Comparison of ENCODE assay signal across 2 cellular contexts in the genomic region with DNA sequence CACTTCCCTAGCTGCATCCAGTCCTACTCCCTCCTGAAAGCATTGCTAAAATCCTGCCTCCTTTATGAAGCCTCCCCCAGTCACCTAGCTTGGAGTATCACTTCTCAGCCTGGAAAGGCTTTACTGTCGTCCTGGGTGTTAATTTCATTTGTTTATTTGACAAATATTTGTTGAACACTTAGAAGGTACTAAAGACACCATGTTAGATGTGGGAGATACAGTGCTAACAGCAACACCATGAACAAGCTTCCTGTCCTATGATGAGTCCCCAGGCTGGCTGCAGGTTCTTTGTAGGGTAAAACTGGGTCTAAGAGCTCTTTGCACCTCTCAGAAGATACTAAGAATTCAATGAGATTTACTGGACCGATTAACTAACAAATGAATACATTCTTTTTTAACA.
TF ChIP-seq lines count a peak whose summit lies in the region.

No MANE protein-coding gene starts in this region.

TF ChIP-seq in IMR-90, 13 proteins besides CTCF, POLR2A, EP300 and RAD21:
- TF ChIP-seq MAZ (IDR thresholded peaks at IDR 0.05; ENCODE audit: borderline replicate concordance, low read depth, low read length), result no peak
- TF ChIP-seq MAFK (IDR thresholded peaks at IDR 0.05; ENCODE audit: low read depth, low read length), result no peak
- TF ChIP-seq MXI1 (IDR thresholded peaks at IDR 0.05; ENCODE audit: borderline replicate concordance, low read depth, low read length), result no peak
- no peak for TF ChIP-seq NFE2L2 (IDR thresholded peaks at IDR 0.05; ENCODE audit: low read depth, low read length)
- TF ChIP-seq, protein P1, sequence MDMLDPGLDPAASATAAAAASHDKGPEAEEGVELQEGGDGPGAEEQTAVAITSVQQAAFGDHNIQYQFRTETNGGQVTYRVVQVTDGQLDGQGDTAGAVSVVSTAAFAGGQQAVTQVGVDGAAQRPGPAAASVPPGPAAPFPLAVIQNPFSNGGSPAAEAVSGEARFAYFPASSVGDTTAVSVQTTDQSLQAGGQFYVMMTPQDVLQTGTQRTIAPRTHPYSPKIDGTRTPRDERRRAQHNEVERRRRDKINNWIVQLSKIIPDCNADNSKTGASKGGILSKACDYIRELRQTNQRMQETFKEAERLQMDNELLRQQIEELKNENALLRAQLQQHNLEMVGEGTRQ (IDR thresholded peaks at IDR 0.05; ENCODE audit: low read depth, low read length), result no peak
- TF ChIP-seq CEBPB (IDR thresholded peaks at IDR 0.05; ENCODE audit: low read depth, low read length), result no peak
- no peak for TF ChIP-seq SMC3 (IDR thresholded peaks at IDR 0.05; ENCODE audit: low read depth, low read length)
- TF ChIP-seq, protein P2, sequence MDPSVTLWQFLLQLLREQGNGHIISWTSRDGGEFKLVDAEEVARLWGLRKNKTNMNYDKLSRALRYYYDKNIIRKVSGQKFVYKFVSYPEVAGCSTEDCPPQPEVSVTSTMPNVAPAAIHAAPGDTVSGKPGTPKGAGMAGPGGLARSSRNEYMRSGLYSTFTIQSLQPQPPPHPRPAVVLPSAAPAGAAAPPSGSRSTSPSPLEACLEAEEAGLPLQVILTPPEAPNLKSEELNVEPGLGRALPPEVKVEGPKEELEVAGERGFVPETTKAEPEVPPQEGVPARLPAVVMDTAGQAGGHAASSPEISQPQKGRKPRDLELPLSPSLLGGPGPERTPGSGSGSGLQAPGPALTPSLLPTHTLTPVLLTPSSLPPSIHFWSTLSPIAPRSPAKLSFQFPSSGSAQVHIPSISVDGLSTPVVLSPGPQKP (IDR thresholded peaks at IDR 0.05; ENCODE audit: borderline replicate concordance, low read depth, low read length), result no peak

TF ChIP-seq in endothelial cell of umbilical vein, 7 proteins besides CTCF, POLR2A, EP300 and RAD21 (continued from another document):
- TF ChIP-seq EZH2 (IDR thresholded peaks at IDR 0.05; ENCODE audit: borderline replicate concordance, low read depth, low read length, severe bottlenecking), result no peak
- TF ChIP-seq, protein P3, sequence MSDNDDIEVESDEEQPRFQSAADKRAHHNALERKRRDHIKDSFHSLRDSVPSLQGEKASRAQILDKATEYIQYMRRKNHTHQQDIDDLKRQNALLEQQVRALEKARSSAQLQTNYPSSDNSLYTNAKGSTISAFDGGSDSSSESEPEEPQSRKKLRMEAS (IDR thresholded peaks at IDR 0.05; ENCODE audit: insufficient read depth, insufficient read length), result no peak
- no peak for TF ChIP-seq GATA2 (IDR thresholded peaks at IDR 0.05; ENCODE audit: insufficient read depth, insufficient read length, low read depth, low read length)
- TF ChIP-seq MYC (IDR thresholded peaks at IDR 0.05; ENCODE audit: low read depth, low read length), result no peak
- no peak for TF ChIP-seq FOS (IDR thresholded peaks at IDR 0.05; ENCODE audit: borderline replicate concordance, insufficient read depth, low read length)
- TF ChIP-seq POLR2AphosphoS5 (IDR thresholded peaks at IDR 0.05; ENCODE audit: insufficient read depth, low read depth, low read length), result no peak
TF ChIP-seq in endothelial cell of umbilical vein: peak in this region for 0.
